6 cellular contexts compared by ENCODE assay signal in genomic region chr12:6936642-6937480, GRCh38. TPM values are rescaled to one million over a fixed set of nuclear protein-coding genes. Genes with fewer than 3 reads are reported as not detected.
DNase-seq lines count a peak whose midpoint lies in the region; ATAC-seq and TF ChIP-seq lines count a peak whose summit lies in the region.

No MANE protein-coding gene starts in this region.

- POLR2A ChIA-PET in WTC11 (lab: Charles Lee), result interaction anchor here (0.9 to 4.3 kb wide), 10 partner anchors 9 to 85 kb away, joined by 3 to 44 read pairs (median 8); partner anchors contain the start of genes CDCA3, LPCAT3, SPSB2 and TPI1

- TF ChIP-seq CTCF in HFFc6 (IDR thresholded peaks at IDR 0.05) (no peak), WTC11 (IDR thresholded peaks at IDR 0.05) (no peak)

- CTCF ChIA-PET in WTC11 (lab: Charles Lee), result interaction anchor here (0.5 to 6.9 kb wide), 15 partner anchors 9 to 173 kb away, joined by 3 to 93 read pairs (median 4); partner anchors contain the start of genes ATN1, LPCAT3 and SPSB2

- peaks cover 48% of the 10 kb centered on the region for H3K36me3 Mint-ChIP-seq in HFFc6 (ENCODE audit: low read depth)
- peaks cover 46% of the 10 kb centered on the region for H3K36me3 Mint-ChIP-seq in WTC11

- peaks cover 10% of the 10 kb centered on the region for H3K27me3 Mint-ChIP-seq in HFFc6 (ENCODE audit: insufficient read depth)
- H3K27me3 Mint-ChIP-seq in WTC11 (ENCODE audit: low read depth), result no peaks in the 10 kb centered on the region
- no peaks in the 10 kb centered on the region for H3K27me3 Mint-ChIP-seq in stimulated activated naive CD8-positive, alpha-beta T cell treated with anti-CD3 and anti-CD28 coated beads, Interleukin-15, amount 100 ng/mL, for 72 hours

- intact Hi-C loops in left ventricle myocardium superior (cut with micrococcal nuclease), result no loop called here

- H3K9me3 Mint-ChIP-seq in HFFc6 (no peaks in the 10 kb centered on the region), WTC11 (no peaks in the 10 kb centered on the region)
- no peaks in the 10 kb centered on the region for H3K9me3 Mint-ChIP-seq in stimulated activated naive CD8-positive, alpha-beta T cell treated with anti-CD3 and anti-CD28 coated beads, Interleukin-15, amount 100 ng/mL, for 72 hours

- peak overlapping the region; percentile 82 for H3K27ac Mint-ChIP-seq in HFFc6
- H3K27ac Mint-ChIP-seq in WTC11, result peak overlapping the region; percentile 83
- peak overlapping the region; percentile 97 to 98 for H3K27ac Mint-ChIP-seq in stimulated activated naive CD8-positive, alpha-beta T cell treated with anti-CD3 and anti-CD28 coated beads, Interleukin-15, amount 100 ng/mL, for 72 hours

- H3K4me3 Mint-ChIP-seq in HFFc6, result peak overlapping the region; percentile 65; the same call in 1 of the 2 replicates
- peak overlapping the region; percentile 69 for H3K4me3 Mint-ChIP-seq in WTC11
- H3K4me3 Mint-ChIP-seq in stimulated activated naive CD8-positive, alpha-beta T cell treated with anti-CD3 and anti-CD28 coated beads, Interleukin-15, amount 100 ng/mL, for 72 hours, result peak overlapping the region; percentile 87 to 96

- ATAC-seq in WTC11, result peak; percentile 19
- peak; percentile 8 for ATAC-seq in left ventricle myocardium superior
- ATAC-seq in stimulated activated naive CD8-positive, alpha-beta T cell treated with anti-CD3 and anti-CD28 coated beads, Interleukin-15, amount 100 ng/mL, for 72 hours, result peak; percentile 56

- H3K4me1 Mint-ChIP-seq in HFFc6 (ENCODE audit: low read depth) (peaks cover 55% of the 10 kb centered on the region), WTC11 (peaks cover 24% of the 10 kb centered on the region)
- peaks cover 86% of the 10 kb centered on the region for H3K4me1 Mint-ChIP-seq in stimulated activated naive CD8-positive, alpha-beta T cell treated with anti-CD3 and anti-CD28 coated beads, Interleukin-15, amount 100 ng/mL, for 72 hours

- DNase-seq in HFFc6 (no peak), WTC11 (ENCODE audit: low spot score) (peak; percentile 30), left ventricle myocardium superior (peak; percentile 55), NK-92 (lab: John Stamatoyannopoulos, UW; ENCODE audit: unreplicated experiment) (no peak)
- peak; percentile 55 to 77 for DNase-seq in stimulated activated naive CD8-positive, alpha-beta T cell treated with anti-CD3 and anti-CD28 coated beads, Interleukin-15, amount 100 ng/mL, for 72 hours
- no peak for DNase-seq in central memory CD4-positive, alpha-beta T cell

TF ChIP-seq in WTC11, 78 proteins besides CTCF, POLR2A, EP300 and RAD21:
- TF ChIP-seq FOXJ3 (CRISPR knock-in tag; IDR thresholded peaks at IDR 0.05; ENCODE audit: borderline replicate concordance) (no peak), PRDM15 (CRISPR knock-in tag; IDR thresholded peaks at IDR 0.05) (peak; percentile 46; the same call in 1 of the 2 replicates)
TF ChIP-seq in WTC11: peak in this region for 1.

RNA-seq across cellular contexts. Expression of gene RNU7-1, which starts 6.8 kb away (rescaled TPM):
- total RNA-seq in HFFc6 (2021; fragmentation: NEBNext Ultra II Directional; extraction: Animal tissue kit (Norgen Biotek cat#: 25700)), result not detected
- total RNA-seq in WTC11 (2021) (not detected in 3 replicates), left ventricle myocardium superior (not detected)

RNA-seq across cellular contexts. Expression of gene C12orf57, which starts 7.0 kb away (rescaled TPM):
- total RNA-seq in HFFc6 (2021; fragmentation: NEBNext Ultra II Directional; extraction: Animal tissue kit (Norgen Biotek cat#: 25700)), result 100 to 1,000 TPM; 115 to 131 (median 123) TPM
- total RNA-seq in WTC11 (2021) (158 to 181 TPM (median 172 TPM) in 3 replicates), left ventricle myocardium superior (238 TPM)

RNA-seq across cellular contexts. Expression of gene ATN1, which starts 9.1 kb away (rescaled TPM):
- total RNA-seq in HFFc6 (2021; fragmentation: NEBNext Ultra II Directional; extraction: Animal tissue kit (Norgen Biotek cat#: 25700)), result 100 to 1,000 TPM in 4 of 6 experiments, 10 to 100 TPM in 2; 96.8 to 120 (median 107) TPM
- total RNA-seq in WTC11 (2021) (80.0 to 87.1 TPM (median 80.5 TPM) in 3 replicates), left ventricle myocardium superior (83.1 TPM)

RNA-seq across cellular contexts. Expression of gene PTPN6, which starts 14.3 kb away (rescaled TPM):
- not detected for total RNA-seq in HFFc6 (2021; fragmentation: NEBNext Ultra II Directional; extraction: Animal tissue kit (Norgen Biotek cat#: 25700))
- total RNA-seq in WTC11 (2021) (27.1 to 34.7 TPM (median 34.5 TPM) in 3 replicates), left ventricle myocardium superior (6.0 TPM)

RNA-seq across cellular contexts. Expression of gene ENO2, which starts 22.5 kb away (rescaled TPM):
- total RNA-seq in HFFc6 (2021; fragmentation: NEBNext Ultra II Directional; extraction: Animal tissue kit (Norgen Biotek cat#: 25700)), result 10 to 100 TPM; 18.9 to 26.9 (median 24.7) TPM
- total RNA-seq in WTC11 (2021) (118 to 170 TPM (median 165 TPM) in 3 replicates), left ventricle myocardium superior (12.0 TPM)

Comparison
In these comparisons a context has a peak if more than half of its experiments do, and no peak if none do; other contexts are left out.
1. DNase-seq: peak in WTC11 (single experiment), left ventricle myocardium superior (single experiment) and stimulated activated naive CD8-positive, alpha-beta T cell treated with anti-CD3 and anti-CD28 coated beads, Interleukin-15, amount 100 ng/mL, for 72 hours (2 of 2); none in HFFc6 (single experiment), NK-92 (single experiment) and central memory CD4-positive, alpha-beta T cell (single experiment).
2. Peak in every context shown above with its lines, with median percentiles within 50 percentile points of each other: H3K27ac Mint-ChIP-seq, H3K4me3 Mint-ChIP-seq and ATAC-seq.